8 cellular contexts compared by ENCODE assay signal in the genomic region with DNA sequence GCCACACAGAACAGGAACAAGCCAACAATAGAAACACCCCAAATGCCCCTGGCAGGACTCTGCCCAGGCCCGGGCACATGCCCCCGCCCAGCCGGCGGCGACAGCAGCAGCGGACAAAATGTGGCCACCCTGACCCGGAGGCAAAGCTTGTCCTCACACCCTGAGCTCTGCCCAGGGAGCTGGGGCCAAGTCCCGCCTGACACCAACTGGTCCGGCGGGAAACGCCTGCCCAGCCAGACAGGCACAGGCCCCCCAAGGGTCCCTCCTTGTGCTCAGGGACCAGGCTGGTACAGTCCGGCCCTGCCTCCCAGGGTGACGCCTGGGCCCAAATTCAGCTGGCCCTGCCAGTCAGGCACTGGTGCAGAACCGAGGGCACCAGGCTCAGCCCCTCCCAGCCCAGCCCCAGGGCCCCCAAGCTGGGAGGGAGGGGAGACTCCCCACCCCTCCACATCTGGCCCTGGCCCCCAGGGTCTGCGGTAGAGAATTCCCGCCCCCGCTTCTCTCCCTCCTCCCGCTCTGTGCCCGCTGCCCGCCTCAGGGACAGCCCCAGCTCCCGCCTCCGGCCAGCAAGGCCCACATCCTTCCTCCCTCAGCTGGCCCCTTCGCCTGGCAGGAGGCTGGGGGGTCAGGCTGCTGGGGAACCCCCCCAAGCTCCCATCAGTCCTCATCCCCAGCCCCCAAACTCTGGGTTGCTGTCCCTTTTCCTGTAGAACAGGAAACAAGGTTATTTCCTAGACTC. TPM values are rescaled to one million over a fixed set of nuclear protein-coding genes. Genes with fewer than 3 reads are reported as not detected.
A peak's percentile ranks its signal among the peaks of the same experiment; 100 is the strongest.
DNase-seq lines count a peak whose midpoint lies in the region; ATAC-seq and TF ChIP-seq lines count a peak whose summit lies in the region.

No MANE protein-coding gene starts in this region.

- H3K27me3 ChIP-seq in OCI-LY3 (ENCODE audit: low read depth, low read length), result peaks cover 7% of the 10 kb centered on the region; the same call in 1 of the 2 replicates
- no peaks in the 10 kb centered on the region for H3K27me3 ChIP-seq in upper lobe of right lung

- TF ChIP-seq CTCF in OCI-LY3 (IDR thresholded peaks at IDR 0.05; ENCODE audit: low read depth, low read length) (no peak), upper lobe of right lung (IDR thresholded peaks at IDR 0.05) (no peak)

- ATAC-seq in effector memory CD8-positive, alpha-beta T cell (replicated peaks), result no peak
- peak; percentile 2 for ATAC-seq in upper lobe of right lung
- no peak for ATAC-seq in GM21390 (IDR thresholded peaks at IDR 0.05; ENCODE audit: unreplicated experiment)
- ATAC-seq in GM18861 (IDR thresholded peaks at IDR 0.05; ENCODE audit: unreplicated experiment), result no peak

- 31 to 48% methylated on average over 14 to 17 of the region's 23 CpGs for WGBS in mesodermal cell (ENCODE audit: insufficient coverage in 2 of 2), 2 experiments

- no peaks in the 10 kb centered on the region for H3K79me2 ChIP-seq in OCI-LY3 (ENCODE audit: low read length)

- peaks cover 17% of the 10 kb centered on the region for H3K36me3 Mint-ChIP-seq in effector memory CD8-positive, alpha-beta T cell (ENCODE audit: insufficient read depth)

- H3K9ac ChIP-seq in OCI-LY3 (ENCODE audit: low read length), result no peak overlapping the region

- H2AFZ ChIP-seq in OCI-LY3 (ENCODE audit: low read depth, low read length), result no peak overlapping the region

- H3K9me3 Mint-ChIP-seq in effector memory CD8-positive, alpha-beta T cell, result no peaks in the 10 kb centered on the region

- H3K36me3 ChIP-seq in OCI-LY3 (replicated peaks; ENCODE audit: low read depth, low read length) (no peaks in the 10 kb centered on the region), mesodermal cell (ENCODE audit: control insufficient read depth, insufficient read depth, low read length) (no peaks in the 10 kb centered on the region), upper lobe of right lung (no peaks in the 10 kb centered on the region)

- no peaks in the 10 kb centered on the region for H3K27me3 Mint-ChIP-seq in effector memory CD8-positive, alpha-beta T cell

- H3K4me2 ChIP-seq in OCI-LY3 (ENCODE audit: low read length), result peak overlapping the region; percentile 74

- H3K4me3 Mint-ChIP-seq in effector memory CD8-positive, alpha-beta T cell, result peak overlapping the region; percentile 81 to 82

- H3K4me1 ChIP-seq in OCI-LY3 (ENCODE audit: low read length) (peaks cover 21% of the 10 kb centered on the region), mesodermal cell (ENCODE audit: control insufficient read depth, insufficient read depth, low read length, poor library complexity, severe bottlenecking) (peaks cover 68% of the 10 kb centered on the region), upper lobe of right lung (peaks cover 55% of the 10 kb centered on the region)

- DNase-seq in GDM1 (lab: John Stamatoyannopoulos, UW) (peak; percentile 39), upper lobe of right lung (no peak), COR-L47 (lab: John Stamatoyannopoulos, UW) (no peak)
- no peak for DNase-seq in effector memory CD8-positive, alpha-beta T cell

- peak overlapping the region; percentile 84 to 90 for H3K27ac Mint-ChIP-seq in effector memory CD8-positive, alpha-beta T cell

- no peak overlapping the region for H3K27ac ChIP-seq in OCI-LY3 (ENCODE audit: low read length)
- H3K27ac ChIP-seq in mesodermal cell (ENCODE audit: low read depth, low read length, severe bottlenecking), result peak overlapping the region; percentile 57
- peak overlapping the region; percentile 81 for H3K27ac ChIP-seq in upper lobe of right lung

- H4K20me1 ChIP-seq in OCI-LY3 (ENCODE audit: insufficient read depth, low read length), result no peaks in the 10 kb centered on the region

- intact Hi-C loops in upper lobe of right lung (cut with DNase I), result loop anchor here (10.0 kb wide), 2 partner anchors 67 to 207 kb away; a partner anchor contains a TSS

- peaks cover 33% of the 10 kb centered on the region in 2 donors for H3K4me1 Mint-ChIP-seq in effector memory CD8-positive, alpha-beta T cell (ENCODE audit: low read depth in 2 of 2)

- no peaks in the 10 kb centered on the region for H3K9me3 ChIP-seq in OCI-LY3 (ENCODE audit: insufficient read depth, low read length)
- no peaks in the 10 kb centered on the region for H3K9me3 ChIP-seq in mesodermal cell (ENCODE audit: control insufficient read depth, low read length)
- no peaks in the 10 kb centered on the region for H3K9me3 ChIP-seq in upper lobe of right lung

- peak overlapping the region; percentile 95; the same call in 1 of the 2 replicates for H3K4me3 ChIP-seq in OCI-LY3 (ENCODE audit: low read length)
- H3K4me3 ChIP-seq in mesodermal cell (ENCODE audit: extremely low read depth, insufficient read depth, low read length, poor library complexity, severe bottlenecking), result peak overlapping the region; percentile 87
- peak overlapping the region; percentile 82 for H3K4me3 ChIP-seq in upper lobe of right lung

RNA-seq across cellular contexts. Expression of a gene that starts 2.0 kb away (rescaled TPM):
- 44.6 TPM for polyA plus RNA-seq in mesodermal cell (2013, experiment 1 of 2)
- 35.0 TPM for polyA plus RNA-seq in mesodermal cell (2013, experiment 2 of 2)
- 34.2 TPM for total RNA-seq in upper lobe of right lung

RNA-seq across cellular contexts. Expression of a gene that starts 33.0 kb away (rescaled TPM):
- not detected for polyA plus RNA-seq in mesodermal cell (2013, experiment 1 of 2)
- polyA plus RNA-seq in mesodermal cell (2013, experiment 2 of 2), result not detected
- 149 TPM for total RNA-seq in upper lobe of right lung
